ENCODE assay signal across 1 cellular context in genomic region chr6:104859225-104860146, GRCh38.
TF ChIP-seq lines count a peak whose summit lies in the region.

TSS of gene HACE1 (minus strand) at chr6:104859919. CDS start at chr6:104859642, 277 bp downstream.

TF ChIP-seq in HepG2, 621 proteins besides CTCF, POLR2A, EP300 and RAD21 (continued from another document and continues in another):
- TF ChIP-seq, protein P1, sequence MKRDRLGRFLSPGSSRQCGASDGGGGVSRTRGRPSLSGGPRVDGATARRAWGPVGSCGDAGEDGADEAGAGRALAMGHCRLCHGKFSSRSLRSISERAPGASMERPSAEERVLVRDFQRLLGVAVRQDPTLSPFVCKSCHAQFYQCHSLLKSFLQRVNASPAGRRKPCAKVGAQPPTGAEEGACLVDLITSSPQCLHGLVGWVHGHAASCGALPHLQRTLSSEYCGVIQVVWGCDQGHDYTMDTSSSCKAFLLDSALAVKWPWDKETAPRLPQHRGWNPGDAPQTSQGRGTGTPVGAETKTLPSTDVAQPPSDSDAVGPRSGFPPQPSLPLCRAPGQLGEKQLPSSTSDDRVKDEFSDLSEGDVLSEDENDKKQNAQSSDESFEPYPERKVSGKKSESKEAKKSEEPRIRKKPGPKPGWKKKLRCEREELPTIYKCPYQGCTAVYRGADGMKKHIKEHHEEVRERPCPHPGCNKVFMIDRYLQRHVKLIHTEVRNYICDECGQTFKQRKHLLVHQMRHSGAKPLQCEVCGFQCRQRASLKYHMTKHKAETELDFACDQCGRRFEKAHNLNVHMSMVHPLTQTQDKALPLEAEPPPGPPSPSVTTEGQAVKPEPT (CRISPR knock-in tag; IDR thresholded peaks at IDR 0.05; ENCODE audit: low read depth): peak; percentile 23; the same call in 1 of the 2 replicates
- TF ChIP-seq, protein P2, sequence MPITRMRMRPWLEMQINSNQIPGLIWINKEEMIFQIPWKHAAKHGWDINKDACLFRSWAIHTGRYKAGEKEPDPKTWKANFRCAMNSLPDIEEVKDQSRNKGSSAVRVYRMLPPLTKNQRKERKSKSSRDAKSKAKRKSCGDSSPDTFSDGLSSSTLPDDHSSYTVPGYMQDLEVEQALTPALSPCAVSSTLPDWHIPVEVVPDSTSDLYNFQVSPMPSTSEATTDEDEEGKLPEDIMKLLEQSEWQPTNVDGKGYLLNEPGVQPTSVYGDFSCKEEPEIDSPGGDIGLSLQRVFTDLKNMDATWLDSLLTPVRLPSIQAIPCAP (CRISPR knock-in tag; IDR thresholded peaks at IDR 0.05; ENCODE audit: low read depth): no peak
- no peak for TF ChIP-seq BHLHE40 (IDR thresholded peaks at IDR 0.05; ENCODE audit: low read length)
- peak; percentile 90 for TF ChIP-seq ZNF501 (CRISPR knock-in tag; IDR thresholded peaks at IDR 0.05)
- TF ChIP-seq, protein P3, sequence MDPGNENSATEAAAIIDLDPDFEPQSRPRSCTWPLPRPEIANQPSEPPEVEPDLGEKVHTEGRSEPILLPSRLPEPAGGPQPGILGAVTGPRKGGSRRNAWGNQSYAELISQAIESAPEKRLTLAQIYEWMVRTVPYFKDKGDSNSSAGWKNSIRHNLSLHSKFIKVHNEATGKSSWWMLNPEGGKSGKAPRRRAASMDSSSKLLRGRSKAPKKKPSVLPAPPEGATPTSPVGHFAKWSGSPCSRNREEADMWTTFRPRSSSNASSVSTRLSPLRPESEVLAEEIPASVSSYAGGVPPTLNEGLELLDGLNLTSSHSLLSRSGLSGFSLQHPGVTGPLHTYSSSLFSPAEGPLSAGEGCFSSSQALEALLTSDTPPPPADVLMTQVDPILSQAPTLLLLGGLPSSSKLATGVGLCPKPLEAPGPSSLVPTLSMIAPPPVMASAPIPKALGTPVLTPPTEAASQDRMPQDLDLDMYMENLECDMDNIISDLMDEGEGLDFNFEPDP (CRISPR knock-in tag; conservative IDR thresholded peaks at IDR 0.05): no peak
- TF ChIP-seq ZMYM4 (CRISPR knock-in tag; IDR thresholded peaks at IDR 0.05): peak; percentile 90; the same call in 1 of the 2 replicates
- TF ChIP-seq, protein P4, sequence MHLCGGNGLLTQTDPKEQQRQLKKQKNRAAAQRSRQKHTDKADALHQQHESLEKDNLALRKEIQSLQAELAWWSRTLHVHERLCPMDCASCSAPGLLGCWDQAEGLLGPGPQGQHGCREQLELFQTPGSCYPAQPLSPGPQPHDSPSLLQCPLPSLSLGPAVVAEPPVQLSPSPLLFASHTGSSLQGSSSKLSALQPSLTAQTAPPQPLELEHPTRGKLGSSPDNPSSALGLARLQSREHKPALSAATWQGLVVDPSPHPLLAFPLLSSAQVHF (CRISPR knock-in tag; IDR thresholded peaks at IDR 0.05): no peak
- TF ChIP-seq SRSF9 (IDR thresholded peaks at IDR 0.05; ENCODE audit: borderline replicate concordance, insufficient read depth, low read depth, low read length, poor library complexity, severe bottlenecking): no peak
- no peak for TF ChIP-seq ZNF326 (CRISPR knock-in tag; IDR thresholded peaks at IDR 0.05; ENCODE audit: borderline replicate concordance)
- peak; percentile 95 for TF ChIP-seq SALL2 (CRISPR knock-in tag; IDR thresholded peaks at IDR 0.05)
- TF ChIP-seq ATF3 (CRISPR knock-in tag; IDR thresholded peaks at IDR 0.05): no peak
- TF ChIP-seq ZNF674 (CRISPR knock-in tag; IDR thresholded peaks at IDR 0.05; ENCODE audit: low read depth): no peak
- no peak for TF ChIP-seq RBM22 (optimal IDR thresholded peaks at IDR 0.05; ENCODE audit: low read length)
- no peak for TF ChIP-seq PRMT3 (CRISPR knock-in tag; IDR thresholded peaks at IDR 0.05; ENCODE audit: borderline replicate concordance, low read depth)
- TF ChIP-seq ZNF343 (CRISPR knock-in tag; IDR thresholded peaks at IDR 0.05): peak; percentile 83
- peak; percentile 22 for TF ChIP-seq CBX1 (IDR thresholded peaks at IDR 0.05; ENCODE audit: low read depth)
- no peak for TF ChIP-seq RFXANK (CRISPR knock-in tag; IDR thresholded peaks at IDR 0.05)
- no peak; the same call in 1 of the 2 replicates for TF ChIP-seq ZNF564 (CRISPR knock-in tag; IDR thresholded peaks at IDR 0.05)
- peak; percentile 72; the same call in 1 of the 2 replicates for TF ChIP-seq SMAD1 (CRISPR knock-in tag; IDR thresholded peaks at IDR 0.05; ENCODE audit: borderline replicate concordance, low read depth)
- no peak for TF ChIP-seq ZNF577 (CRISPR knock-in tag; IDR thresholded peaks at IDR 0.05; ENCODE audit: borderline replicate concordance, low read depth)
- no peak for TF ChIP-seq ZNF44 (CRISPR knock-in tag; IDR thresholded peaks at IDR 0.05)
- peak; percentile 76; the same call in 1 of the 2 replicates for TF ChIP-seq IRF9 (CRISPR knock-in tag; IDR thresholded peaks at IDR 0.05; ENCODE audit: borderline replicate concordance)
- TF ChIP-seq ZNF225 (CRISPR knock-in tag; IDR thresholded peaks at IDR 0.05): 0 out of 2 replicates have a peak, but pooled peaks have one; percentile 50
- TF ChIP-seq, protein P5, sequence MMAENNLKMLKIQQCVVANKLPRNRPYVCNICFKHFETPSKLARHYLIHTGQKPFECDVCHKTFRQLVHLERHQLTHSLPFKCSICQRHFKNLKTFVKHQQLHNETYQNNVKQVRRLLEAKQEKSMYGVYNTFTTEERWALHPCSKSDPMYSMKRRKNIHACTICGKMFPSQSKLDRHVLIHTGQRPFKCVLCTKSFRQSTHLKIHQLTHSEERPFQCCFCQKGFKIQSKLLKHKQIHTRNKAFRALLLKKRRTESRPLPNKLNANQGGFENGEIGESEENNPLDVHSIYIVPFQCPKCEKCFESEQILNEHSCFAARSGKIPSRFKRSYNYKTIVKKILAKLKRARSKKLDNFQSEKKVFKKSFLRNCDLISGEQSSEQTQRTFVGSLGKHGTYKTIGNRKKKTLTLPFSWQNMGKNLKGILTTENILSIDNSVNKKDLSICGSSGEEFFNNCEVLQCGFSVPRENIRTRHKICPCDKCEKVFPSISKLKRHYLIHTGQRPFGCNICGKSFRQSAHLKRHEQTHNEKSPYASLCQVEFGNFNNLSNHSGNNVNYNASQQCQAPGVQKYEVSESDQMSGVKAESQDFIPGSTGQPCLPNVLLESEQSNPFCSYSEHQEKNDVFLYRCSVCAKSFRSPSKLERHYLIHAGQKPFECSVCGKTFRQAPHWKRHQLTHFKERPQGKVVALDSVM (CRISPR knock-in tag; IDR thresholded peaks at IDR 0.05): peak; percentile 86
- TF ChIP-seq HOXA3 (CRISPR knock-in tag; IDR thresholded peaks at IDR 0.05): peak; percentile 89
- peak; percentile 38; the same call in 1 of the 2 replicates for TF ChIP-seq ZNF350 (CRISPR knock-in tag; IDR thresholded peaks at IDR 0.05; ENCODE audit: borderline replicate concordance, low read depth)
- peak; percentile 40; the same call in 1 of the 2 replicates for TF ChIP-seq MIER2 (CRISPR knock-in tag; IDR thresholded peaks at IDR 0.05)
- TF ChIP-seq MYC (CRISPR knock-in tag; IDR thresholded peaks at IDR 0.05; ENCODE audit: borderline replicate concordance): peak; percentile 82
- peak; percentile 88 for TF ChIP-seq KMT2A (CRISPR knock-in tag; IDR thresholded peaks at IDR 0.05)
- no peak for TF ChIP-seq ZFP36L2 (CRISPR knock-in tag; IDR thresholded peaks at IDR 0.05)
- TF ChIP-seq HOXA7 (CRISPR knock-in tag; IDR thresholded peaks at IDR 0.05): no peak
- no peak; the same call in 1 of the 2 replicates for TF ChIP-seq ZNF460 (CRISPR knock-in tag; IDR thresholded peaks at IDR 0.05; ENCODE audit: borderline replicate concordance)
- TF ChIP-seq ZNF256 (CRISPR knock-in tag; conservative IDR thresholded peaks at IDR 0.05): no peak
- no peak; the same call in 1 of the 2 replicates for TF ChIP-seq MIXL1 (CRISPR knock-in tag; IDR thresholded peaks at IDR 0.05)
- TF ChIP-seq ZFX (CRISPR knock-in tag; IDR thresholded peaks at IDR 0.05; ENCODE audit: low read depth): peak; percentile 94
- TF ChIP-seq ZBTB42 (CRISPR knock-in tag; IDR thresholded peaks at IDR 0.05): no peak
- TF ChIP-seq, protein P6, sequence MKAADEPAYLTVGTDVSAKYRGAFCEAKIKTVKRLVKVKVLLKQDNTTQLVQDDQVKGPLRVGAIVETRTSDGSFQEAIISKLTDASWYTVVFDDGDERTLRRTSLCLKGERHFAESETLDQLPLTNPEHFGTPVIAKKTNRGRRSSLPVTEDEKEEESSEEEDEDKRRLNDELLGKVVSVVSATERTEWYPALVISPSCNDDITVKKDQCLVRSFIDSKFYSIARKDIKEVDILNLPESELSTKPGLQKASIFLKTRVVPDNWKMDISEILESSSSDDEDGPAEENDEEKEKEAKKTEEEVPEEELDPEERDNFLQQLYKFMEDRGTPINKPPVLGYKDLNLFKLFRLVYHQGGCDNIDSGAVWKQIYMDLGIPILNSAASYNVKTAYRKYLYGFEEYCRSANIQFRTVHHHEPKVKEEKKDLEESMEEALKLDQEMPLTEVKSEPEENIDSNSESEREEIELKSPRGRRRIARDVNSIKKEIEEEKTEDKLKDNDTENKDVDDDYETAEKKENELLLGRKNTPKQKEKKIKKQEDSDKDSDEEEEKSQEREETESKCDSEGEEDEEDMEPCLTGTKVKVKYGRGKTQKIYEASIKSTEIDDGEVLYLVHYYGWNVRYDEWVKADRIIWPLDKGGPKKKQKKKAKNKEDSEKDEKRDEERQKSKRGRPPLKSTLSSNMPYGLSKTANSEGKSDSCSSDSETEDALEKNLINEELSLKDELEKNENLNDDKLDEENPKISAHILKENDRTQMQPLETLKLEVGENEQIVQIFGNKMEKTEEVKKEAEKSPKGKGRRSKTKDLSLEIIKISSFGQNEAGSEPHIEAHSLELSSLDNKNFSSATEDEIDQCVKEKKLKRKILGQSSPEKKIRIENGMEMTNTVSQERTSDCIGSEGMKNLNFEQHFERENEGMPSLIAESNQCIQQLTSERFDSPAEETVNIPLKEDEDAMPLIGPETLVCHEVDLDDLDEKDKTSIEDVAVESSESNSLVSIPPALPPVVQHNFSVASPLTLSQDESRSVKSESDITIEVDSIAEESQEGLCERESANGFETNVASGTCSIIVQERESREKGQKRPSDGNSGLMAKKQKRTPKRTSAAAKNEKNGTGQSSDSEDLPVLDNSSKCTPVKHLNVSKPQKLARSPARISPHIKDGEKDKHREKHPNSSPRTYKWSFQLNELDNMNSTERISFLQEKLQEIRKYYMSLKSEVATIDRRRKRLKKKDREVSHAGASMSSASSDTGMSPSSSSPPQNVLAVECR (CRISPR knock-in tag; IDR thresholded peaks at IDR 0.05; ENCODE audit: borderline replicate concordance): peak; percentile 94
- peak; percentile 85; the same call in 1 of the 2 replicates for TF ChIP-seq MXD1 (CRISPR knock-in tag; IDR thresholded peaks at IDR 0.05)
- peak; percentile 66; the same call in 1 of the 2 replicates for TF ChIP-seq THAP9 (CRISPR knock-in tag; IDR thresholded peaks at IDR 0.05; ENCODE audit: borderline replicate concordance)
- TF ChIP-seq PHF5A (CRISPR knock-in tag; IDR thresholded peaks at IDR 0.05; ENCODE audit: low read depth, unreplicated experiment): no peak
- TF ChIP-seq ZNF839 (CRISPR knock-in tag; IDR thresholded peaks at IDR 0.05; ENCODE audit: borderline replicate concordance): no peak
- 0 out of 2 replicates have a peak, but pooled peaks have one; percentile 28 for TF ChIP-seq SOX5 (CRISPR knock-in tag; IDR thresholded peaks at IDR 0.05; ENCODE audit: borderline replicate concordance)
- no peak for TF ChIP-seq TAF15 (IDR thresholded peaks at IDR 0.05; ENCODE audit: low read depth, low read length, poor library complexity, severe bottlenecking)
- TF ChIP-seq, protein P7, sequence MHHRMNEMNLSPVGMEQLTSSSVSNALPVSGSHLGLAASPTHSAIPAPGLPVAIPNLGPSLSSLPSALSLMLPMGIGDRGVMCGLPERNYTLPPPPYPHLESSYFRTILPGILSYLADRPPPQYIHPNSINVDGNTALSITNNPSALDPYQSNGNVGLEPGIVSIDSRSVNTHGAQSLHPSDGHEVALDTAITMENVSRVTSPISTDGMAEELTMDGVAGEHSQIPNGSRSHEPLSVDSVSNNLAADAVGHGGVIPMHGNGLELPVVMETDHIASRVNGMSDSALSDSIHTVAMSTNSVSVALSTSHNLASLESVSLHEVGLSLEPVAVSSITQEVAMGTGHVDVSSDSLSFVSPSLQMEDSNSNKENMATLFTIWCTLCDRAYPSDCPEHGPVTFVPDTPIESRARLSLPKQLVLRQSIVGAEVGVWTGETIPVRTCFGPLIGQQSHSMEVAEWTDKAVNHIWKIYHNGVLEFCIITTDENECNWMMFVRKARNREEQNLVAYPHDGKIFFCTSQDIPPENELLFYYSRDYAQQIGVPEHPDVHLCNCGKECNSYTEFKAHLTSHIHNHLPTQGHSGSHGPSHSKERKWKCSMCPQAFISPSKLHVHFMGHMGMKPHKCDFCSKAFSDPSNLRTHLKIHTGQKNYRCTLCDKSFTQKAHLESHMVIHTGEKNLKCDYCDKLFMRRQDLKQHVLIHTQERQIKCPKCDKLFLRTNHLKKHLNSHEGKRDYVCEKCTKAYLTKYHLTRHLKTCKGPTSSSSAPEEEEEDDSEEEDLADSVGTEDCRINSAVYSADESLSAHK (CRISPR knock-in tag; IDR thresholded peaks at IDR 0.05; ENCODE audit: borderline replicate concordance): no peak; the same call in 1 of the 2 replicates
